ENCODE assay signal across 21 cellular contexts in genomic region chr4:5776510-5776909, GRCh38.
A peak's percentile ranks its signal among the peaks of the same experiment; 100 is the strongest.
DNase-seq lines count a peak whose midpoint lies in the region; ATAC-seq, FAIRE-seq and TF ChIP-seq lines count a peak whose summit lies in the region.
"Had no signal": no experiment of that assay in that cellular context is flagged by ENCODE, and none has a peak within 500 bp of the region (broad histone marks: within the 10 kb centered on the region; RNA-seq: fewer than 3 reads in every experiment).

No MANE protein-coding gene starts in this region.

- H3K4ac ChIP-seq in H1 (replicated peaks; ENCODE audit: insufficient read length, low read depth, low read length), result no peak overlapping the region

- H4K91ac ChIP-seq in H1 (replicated peaks; ENCODE audit: insufficient read length, low read length), result no peak overlapping the region

- no peak overlapping the region for H2BK20ac ChIP-seq in H1 (ENCODE audit: low read length)

- no peak for TF ChIP-seq POLR2A in H1 (IDR thresholded peaks at IDR 0.05; ENCODE audit: control extremely low read depth in 1 of 2, low read depth in 2 of 2, low read length in 2 of 2)

- H3K79me1 ChIP-seq in H1 (ENCODE audit: low read depth, low read length), result no peaks in the 10 kb centered on the region

- CTCF ChIA-PET in SK-N-SH (lab: Yijun Ruan, JAX), result interaction anchor here (1.3 kb wide), 1 partner anchor 9 kb away, joined by 3 read pairs; no protein-coding TSS in a partner anchor
- CTCF ChIA-PET in H1 (lab: Charles Lee; ENCODE audit: partially characterized antibody), result interaction anchor here (1.0 to 1.2 kb wide), 2 partner anchors 18 to 782 kb away, joined by 3 read pairs; no protein-coding TSS in a partner anchor

- H2BK12ac ChIP-seq in H1 (ENCODE audit: low read depth, low read length), result no peak overlapping the region

- WGBS in SK-N-SH (ENCODE audit: low lambda C conversion rate), result 96% methylated on average over 1 of the region's 1 CpG
- 100% methylated on average over 1 of the region's 1 CpG; no CpG with 5 or more reads in 1 of the 2 experiments for WGBS in H1 (ENCODE audit: extremely low coverage in 1 of 2, insufficient coverage in 1 of 2, insufficient read length in 1 of 2, insufficient replicate concordance in 2 of 2, low coverage in 1 of 2, low lambda C conversion rate in 2 of 2, missing lambda C conversion rate in 1 of 2), 2 experiments
- WGBS in hepatocyte (ENCODE audit: low lambda C conversion rate, missing lambda C conversion rate), result 100% methylated on average over 1 of the region's 1 CpG

- no peak overlapping the region for H4K5ac ChIP-seq in H1 (ENCODE audit: insufficient read length, low read depth, low read length)

- no peak overlapping the region for H3K14ac ChIP-seq in H1 (ENCODE audit: insufficient read length)

- H2BK120ac ChIP-seq in H1 (replicated peaks; ENCODE audit: low read depth, low read length), result no peak overlapping the region

- H3K23ac ChIP-seq in H1 (ENCODE audit: insufficient read length), result no peak overlapping the region

- H2AK5ac ChIP-seq in H1 (ENCODE audit: low read depth, low read length), result no peak overlapping the region

- no peak overlapping the region for H3K56ac ChIP-seq in H1 (replicated peaks; ENCODE audit: insufficient read length, low read depth, low read length)

- H3K9ac ChIP-seq in SK-N-SH (no peak overlapping the region), H1 (replicated peaks in 1 of 4; ENCODE audit: extremely low read depth in 1 of 4, low read depth in 3 of 4, low read length in 3 of 4) (no peak overlapping the region)
- H3K9ac ChIP-seq: BLaER1 treated with 17β-estradiol and CSF1 and Interleukin-3, amounts not matched to agents 10 nM and 100 nM had no signal

- H4K20me1 ChIP-seq in SK-N-SH (ENCODE audit: insufficient read depth) (no peaks in the 10 kb centered on the region), H1 (replicated peaks in 1 of 2; ENCODE audit: control insufficient read depth in 1 of 2, insufficient read depth in 2 of 2, low read length in 2 of 2) (no peaks in the 10 kb centered on the region), hepatocyte (ENCODE audit: insufficient read depth, poor library complexity, severe bottlenecking) (no peaks in the 10 kb centered on the region)
- H4K20me1 ChIP-seq: BLaER1 treated with 17β-estradiol and CSF1 and Interleukin-3, amounts not matched to agents 10 nM and 100 nM had no signal

- H4K8ac ChIP-seq in H1 (ENCODE audit: extremely low read depth, insufficient read depth, low read length), result no peak overlapping the region

- H2BK5ac ChIP-seq in H1 (ENCODE audit: low read depth, low read length), result no peak overlapping the region

- FAIRE-seq in H1 (lab: Jason Lieb, UNC), result no peak
- FAIRE-seq: A549, D721Med, GM12892 had no signal

- no peak overlapping the region for H3K4me2 ChIP-seq in SK-N-SH
- H3K4me2 ChIP-seq in H1 (ENCODE audit: insufficient read depth in 1 of 2, low read depth in 2 of 2, low read length in 2 of 2), result no peak overlapping the region
- no peak overlapping the region for H3K4me2 ChIP-seq in hepatocyte
- H3K4me2 ChIP-seq: A549; BLaER1 treated with 17β-estradiol and CSF1 and Interleukin-3, amounts not matched to agents 10 nM and 100 nM had no signal

- H3K79me2 ChIP-seq in SK-N-SH (ENCODE audit: insufficient read depth), result no peaks in the 10 kb centered on the region
- H3K79me2 ChIP-seq in H1 (ENCODE audit: control insufficient read depth in 1 of 2, insufficient read depth in 2 of 2, low read length in 2 of 2), result no peaks in the 10 kb centered on the region
- no peaks in the 10 kb centered on the region for H3K79me2 ChIP-seq in hepatocyte

- H3K27me3 ChIP-seq in SK-N-SH (ENCODE audit: insufficient read depth) (no peaks in the 10 kb centered on the region), H1 (replicated peaks in 1 of 4; ENCODE audit: control insufficient read depth in 3 of 4, extremely low read depth in 1 of 4, insufficient read depth in 3 of 4, low read length in 3 of 4) (no peaks in the 10 kb centered on the region), hepatocyte (no peaks in the 10 kb centered on the region)
- H3K27me3 ChIP-seq: BE2C; BLaER1 treated with 17β-estradiol and CSF1 and Interleukin-3, amounts not matched to agents 10 nM and 100 nM had no signal

- peaks cover 5% of the 10 kb centered on the region; the same call in 1 of the 2 replicates for H3K9me3 ChIP-seq in SK-N-SH
- H3K9me3 ChIP-seq in H1 (ENCODE audit: insufficient read depth in 2 of 2, low read depth in 1 of 2, low read length in 1 of 2), result peaks cover 9 to 21% of the 10 kb centered on the region in 2 experiments
- peaks cover 19% of the 10 kb centered on the region for H3K9me3 ChIP-seq in hepatocyte (ENCODE audit: low read depth)
- H3K9me3 ChIP-seq: BE2C had no signal

- H3K4me1 ChIP-seq in SK-N-SH (ENCODE audit: control insufficient read depth in 1 of 2, insufficient read depth in 2 of 2, low read depth in 1 of 2, low read length in 1 of 2) (no peaks in the 10 kb centered on the region; a peak in 1 of 4 replicates), H1 (replicated peaks in 1 of 4; ENCODE audit: control insufficient read depth in 3 of 4, insufficient read depth in 4 of 4, low read length in 3 of 4) (peaks cover 0 to 6% (median 3%) of the 10 kb centered on the region in 4 experiments; a peak in 3 of 7 replicates), hepatocyte (ENCODE audit: insufficient read depth) (no peaks in the 10 kb centered on the region)
- H3K4me1 ChIP-seq: A549; BE2C; BLaER1 treated with 17β-estradiol and CSF1 and Interleukin-3, amounts not matched to agents 10 nM and 100 nM had no signal

- H3K4me3 ChIP-seq in SK-N-SH (ENCODE audit: low read depth in 2 of 2, low read length in 1 of 2) (no peak overlapping the region), H1 (ENCODE audit: extremely low read depth in 1 of 4, insufficient read depth in 2 of 4, low read depth in 3 of 4, low read length in 4 of 4) (no peak overlapping the region), hepatocyte (peak overlapping the region; percentile 7)
- H3K4me3 ChIP-seq: A549; BLaER1 treated with 17β-estradiol and CSF1 and Interleukin-3, amounts not matched to agents 10 nM and 100 nM had no signal

- ATAC-seq in SK-N-SH treated with all-trans-retinoic acid at 6 μM for 48 hours, result no peak
- ATAC-seq: A549 had no signal

- DNase-seq in SK-N-SH (no peak), H1 (ENCODE audit: low read depth in 1 of 2, low spot score in 2 of 2) (no peak), hepatocyte (ENCODE audit: low spot score) (no peak), HT-29 (ENCODE audit: low spot score) (no peak)
- no peak for DNase-seq in activated CD8-positive, alpha-beta memory T cell treated with anti-CD3 and anti-CD28 coated beads, Interleukin-2, amount 50 U/mL, for 4 hours
- DNase-seq: 8988T; ACHN; AML-193; BE2C; CD4-positive, alpha-beta T cell; CD8-positive, alpha-beta memory T cell; DMS 273 treated with DMSO at 0.1 percent for 48 hours; DND-41; GOT3; H7; HCEC 1CT had no signal

- H3K23me2 ChIP-seq in H1 (ENCODE audit: low read depth, low read length), result no peaks in the 10 kb centered on the region

- H2AFZ ChIP-seq in SK-N-SH (ENCODE audit: low read depth), result no peak overlapping the region
- no peak overlapping the region for H2AFZ ChIP-seq in H1 (ENCODE audit: low read length)
- H2AFZ ChIP-seq in hepatocyte, result no peak overlapping the region

- H2BK15ac ChIP-seq in H1 (ENCODE audit: low read length), result no peak overlapping the region

- no peak for TF ChIP-seq CTCF in SK-N-SH (IDR thresholded peaks at IDR 0.05)
- no peak for TF ChIP-seq CTCF in H1 (IDR thresholded peaks at IDR 0.05; ENCODE audit: control extremely low read depth in 1 of 3, insufficient read depth in 1 of 3, low read depth in 1 of 3, low read length in 3 of 3)
- no peak for TF ChIP-seq CTCF in hepatocyte (IDR thresholded peaks at IDR 0.05; ENCODE audit: poor library complexity)

- TF ChIP-seq EP300 in SK-N-SH (IDR thresholded peaks at IDR 0.05; ENCODE audit: borderline replicate concordance in 1 of 2, low read depth in 1 of 2, low read length in 1 of 2), result no peak
- TF ChIP-seq EP300 in H1 (IDR thresholded peaks at IDR 0.05; ENCODE audit: borderline replicate concordance in 1 of 2, low read depth in 2 of 2, low read length in 2 of 2), result no peak

- H3K36me3 ChIP-seq in SK-N-SH (replicated peaks in 1 of 2; ENCODE audit: control insufficient read depth in 1 of 2, insufficient read depth in 2 of 2, low read length in 1 of 2) (peaks cover 3 to 36% of the 10 kb centered on the region in 2 experiments), H1 (ENCODE audit: control insufficient read depth in 2 of 4, insufficient read depth in 4 of 4, low read length in 3 of 4) (peaks cover 0 to 5% (median 3%) of the 10 kb centered on the region in 4 experiments; a peak in 3 of 8 replicates), hepatocyte (replicated peaks; ENCODE audit: insufficient read depth, low read depth) (peaks cover 6% of the 10 kb centered on the region)
- H3K36me3 ChIP-seq: BE2C had no signal

- TF ChIP-seq RAD21 in SK-N-SH (IDR thresholded peaks at IDR 0.05; ENCODE audit: low read length) (no peak), H1 (IDR thresholded peaks at IDR 0.05 in 1 of 2, conservative IDR thresholded peaks at IDR 0.05 in 1 of 2; ENCODE audit: low read depth in 2 of 2, low read length in 2 of 2) (no peak)

- H3K9me2 ChIP-seq in SK-N-SH, result no peaks in the 10 kb centered on the region
- H3K9me2 ChIP-seq in hepatocyte (replicated peaks; ENCODE audit: insufficient read depth), result no peaks in the 10 kb centered on the region

- no peaks in the 10 kb centered on the region for H3F3A ChIP-seq in SK-N-SH (replicated peaks; ENCODE audit: insufficient read depth)

- no peak overlapping the region for H3K18ac ChIP-seq in H1 (ENCODE audit: extremely low read depth, low read length)

- H3K27ac ChIP-seq in SK-N-SH (ENCODE audit: low read depth in 2 of 2, low read length in 1 of 2) (no peak overlapping the region), H1 (ENCODE audit: low read depth, low read length) (no peak overlapping the region), hepatocyte (no peak overlapping the region)
- H3K27ac ChIP-seq: A549; BLaER1 treated with 17β-estradiol and CSF1 and Interleukin-3, amounts not matched to agents 10 nM and 100 nM had no signal

- POLR2A ChIA-PET in SK-N-SH (lab: Yijun Ruan, JAX), result no interaction called here
- POLR2A ChIA-PET in H1 (lab: Charles Lee; ENCODE audit: partially characterized antibody), result no interaction called here

TF ChIP-seq in SK-N-SH treated with all-trans-retinoic acid at 6 μM for 48 hours, 23 proteins besides CTCF, POLR2A, EP300 and RAD21 (continues in another document):
- TF ChIP-seq BACH2 (CRISPR knock-in tag; IDR thresholded peaks at IDR 0.05; ENCODE audit: borderline replicate concordance), result no peak
- no peak for TF ChIP-seq PPARA (CRISPR knock-in tag; IDR thresholded peaks at IDR 0.05; ENCODE audit: borderline replicate concordance)

TF ChIP-seq in SK-N-SH, 30 proteins besides CTCF, POLR2A, EP300 and RAD21 (continues in another document):
- TF ChIP-seq POLR2AphosphoS5 (IDR thresholded peaks at IDR 0.05; ENCODE audit: low read depth, low read length), result no peak
- TF ChIP-seq SIN3A (IDR thresholded peaks at IDR 0.05; ENCODE audit: borderline replicate concordance, low read depth, low read length), result no peak
- no peak for TF ChIP-seq SMC3 (IDR thresholded peaks at IDR 0.05; ENCODE audit: low read depth, low read length)
